In the genomic region with DNA sequence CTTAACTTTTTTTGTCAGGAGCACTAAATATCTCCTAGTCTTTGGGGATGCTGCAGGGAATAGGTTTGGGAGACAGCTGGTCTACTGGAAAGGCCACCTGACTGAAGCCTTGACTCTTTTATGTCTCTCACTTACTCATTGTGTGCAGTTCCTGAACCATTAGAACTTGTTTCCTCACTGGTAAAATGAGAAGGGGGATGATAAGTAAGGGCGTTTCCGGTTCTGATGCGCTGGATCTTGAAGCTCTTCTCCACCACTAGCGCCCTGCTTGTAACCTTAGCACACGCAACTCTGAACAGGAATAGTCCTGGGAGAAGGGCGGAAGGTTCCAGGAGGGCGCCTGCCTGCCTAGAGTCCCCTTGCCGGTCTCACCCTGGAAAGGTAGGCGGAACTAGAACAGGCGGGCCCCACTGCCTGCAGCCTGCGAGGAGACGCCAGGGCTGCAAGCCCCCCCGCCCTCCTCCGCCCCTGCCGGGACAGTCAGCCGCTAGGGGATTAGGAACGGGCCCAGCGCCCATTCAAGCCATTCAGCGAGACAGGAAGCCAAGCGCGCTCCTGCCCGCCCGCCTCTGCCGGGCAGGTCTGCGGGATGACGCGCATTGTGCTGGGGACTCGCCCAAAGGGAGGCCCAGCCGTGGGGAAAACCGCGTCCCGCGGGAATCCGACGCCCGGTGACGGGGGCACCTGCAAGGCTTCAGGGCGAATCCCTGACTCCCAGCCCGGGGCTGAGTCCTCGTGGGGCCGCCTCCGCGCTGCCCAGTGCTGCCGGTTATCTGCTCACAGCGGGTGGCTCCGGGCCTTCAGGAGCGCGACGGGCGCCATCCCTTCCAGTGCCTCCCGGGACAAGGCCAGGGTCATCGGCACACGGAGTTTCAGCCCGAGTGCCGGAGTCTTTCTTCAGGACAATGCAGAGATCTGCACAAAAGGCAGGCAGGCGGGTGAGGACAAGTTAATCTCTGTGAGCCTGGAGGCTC, we compare ENCODE assay signal across 8 cellular contexts. TPM values are rescaled to one million over a fixed set of nuclear protein-coding genes. Genes with fewer than 3 reads are reported as not detected.
DNase-seq lines count a peak whose midpoint lies in the region; ATAC-seq and TF ChIP-seq lines count a peak whose summit lies in the region.

No MANE protein-coding gene starts in this region.

- no peaks in the 10 kb centered on the region for H3K9me3 ChIP-seq in ectodermal cell (ENCODE audit: control insufficient read depth, low read length)

- peak; percentile 51 for DNase-seq in AG10803 (ENCODE audit: low read depth)
- DNase-seq in activated CD4-positive, alpha-beta T cell treated with anti-CD3 and anti-CD28 coated beads for 36 hours, result peak; percentile 67
- peak; percentile 41 to 53 for DNase-seq in lung microvascular endothelial cell (ENCODE audit: low read depth in 2 of 2)
- peak; percentile 15 for DNase-seq in stimulated activated CD8-positive, alpha-beta memory T cell treated with anti-CD3 and anti-CD28 coated beads, Interleukin-4, amount 100 ng/mL, for 24 hours (ENCODE audit: low read depth)
- no peak for DNase-seq in SHP77 treated with DMSO at 0.1 percent for 48 hours (lab: John Stamatoyannopoulos, UW)

- H3K27ac ChIP-seq in ectodermal cell (ENCODE audit: insufficient read depth, low read depth, low read length, poor library complexity, severe bottlenecking), result no peak overlapping the region

- peaks cover 59% of the 10 kb centered on the region for H3K27me3 Mint-ChIP-seq in activated CD4-positive, alpha-beta T cell treated with anti-CD3 and anti-CD28 coated beads for 36 hours

- peak overlapping the region; percentile 26 for H3K4me3 Mint-ChIP-seq in activated CD4-positive, alpha-beta T cell treated with anti-CD3 and anti-CD28 coated beads for 36 hours

- no peak overlapping the region for H3K27ac Mint-ChIP-seq in activated CD4-positive, alpha-beta T cell treated with anti-CD3 and anti-CD28 coated beads for 36 hours

- no peaks in the 10 kb centered on the region for H3K9me3 Mint-ChIP-seq in activated CD4-positive, alpha-beta T cell treated with anti-CD3 and anti-CD28 coated beads for 36 hours (ENCODE audit: low read depth)

- H3K4me1 Mint-ChIP-seq in activated CD4-positive, alpha-beta T cell treated with anti-CD3 and anti-CD28 coated beads for 36 hours, result peaks cover 6% of the 10 kb centered on the region

- H3K4me3 ChIP-seq in AG10803 (ENCODE audit: low read length), result peak overlapping the region; percentile 41
- H3K4me3 ChIP-seq in ectodermal cell (ENCODE audit: insufficient read depth, low read depth, low read length), result peak overlapping the region; percentile 36

- intact Hi-C loops in activated CD4-positive, alpha-beta T cell treated with anti-CD3 and anti-CD28 coated beads for 36 hours (cut with DNase I, micrococcal nuclease), result no loop called here

- ATAC-seq in HG02610 (IDR thresholded peaks at IDR 0.05; ENCODE audit: unreplicated experiment) (peak; percentile 75), HG03280 (IDR thresholded peaks at IDR 0.05; ENCODE audit: unreplicated experiment) (no peak)
- peak; percentile 82 for ATAC-seq in activated CD4-positive, alpha-beta T cell treated with anti-CD3 and anti-CD28 coated beads for 36 hours

- peaks cover 62% of the 10 kb centered on the region for H3K27me3 ChIP-seq in ectodermal cell (ENCODE audit: control insufficient read depth, insufficient read depth, low read length, poor library complexity, severe bottlenecking)

- 4% methylated on average over 56 of the region's 56 CpGs for WGBS in ectodermal cell, 2 experiments

- TF ChIP-seq CTCF in AG10803 (conservative IDR thresholded peaks at IDR 0.05; ENCODE audit: low read length), result no peak

- H3K4me1 ChIP-seq in ectodermal cell (ENCODE audit: control insufficient read depth, insufficient read depth, low read length), result no peaks in the 10 kb centered on the region

- no peaks in the 10 kb centered on the region for H3K36me3 ChIP-seq in ectodermal cell (ENCODE audit: control insufficient read depth, insufficient read depth, low read length)

- H3K36me3 Mint-ChIP-seq in activated CD4-positive, alpha-beta T cell treated with anti-CD3 and anti-CD28 coated beads for 36 hours (ENCODE audit: low read depth), result peaks cover 5% of the 10 kb centered on the region

- CTCF ChIA-PET in activated CD4-positive, alpha-beta T cell treated with anti-CD3 and anti-CD28 coated beads for 36 hours (lab: Charles Lee), result no interaction called here

- POLR2A ChIA-PET in activated CD4-positive, alpha-beta T cell treated with anti-CD3 and anti-CD28 coated beads for 36 hours (lab: Charles Lee), result no interaction called here

RNA-seq across cellular contexts. Expression of gene XPA, which starts 44.0 kb away (rescaled TPM):
- total RNA-seq in activated CD4-positive, alpha-beta T cell treated with anti-CD3 and anti-CD28 coated beads for 36 hours, result 10 to 100 TPM in 1 of 2 experiments, 1 to 10 TPM in 1; 8.7 to 11.1 TPM
- polyA plus RNA-seq in ectodermal cell (2013, experiment 1 of 4), result 11.9 TPM
- polyA plus RNA-seq in ectodermal cell (2013, experiment 2 of 4), result 12.8 TPM
- polyA plus RNA-seq in ectodermal cell (2013, experiment 3 of 4), result 9.9 TPM
- polyA plus RNA-seq in ectodermal cell (2013, experiment 4 of 4), result 12.9 TPM
- 7.4 and 10.7 TPM in 2 replicates for total RNA-seq in lung microvascular endothelial cell
